In the genomic region with DNA sequence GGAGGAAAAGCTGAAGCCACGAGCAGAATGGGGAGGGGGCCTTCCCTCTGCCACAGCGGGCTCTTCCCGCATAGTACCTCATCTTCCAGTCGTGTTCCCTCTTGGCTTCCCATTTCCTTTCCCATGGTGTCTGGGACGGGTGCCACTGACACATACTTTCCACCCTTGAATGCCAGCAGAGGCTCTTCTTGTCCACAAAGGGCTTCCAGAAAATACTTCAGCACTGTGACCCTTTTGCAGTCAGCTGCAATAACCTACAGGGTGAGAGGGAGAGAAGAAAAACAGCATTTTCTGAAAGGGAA, we compare ENCODE assay signal across 11 cellular contexts. TPM values are rescaled to one million over a fixed set of nuclear protein-coding genes. Genes with fewer than 3 reads are reported as not detected.
DNase-seq lines count a peak whose midpoint lies in the region; ATAC-seq and TF ChIP-seq lines count a peak whose summit lies in the region.
"Had no signal": no experiment of that assay in that cellular context is flagged by ENCODE, and none has a peak within 500 bp of the region (broad histone marks: within the 10 kb centered on the region; RNA-seq: fewer than 3 reads in every experiment).

No MANE protein-coding gene starts in this region.

- no peaks in the 10 kb centered on the region for H3K79me2 ChIP-seq in neural progenitor cell (ENCODE audit: low read depth)

- H3K9me3 Mint-ChIP-seq in endothelial cell (ENCODE audit: unreplicated experiment), result no peaks in the 10 kb centered on the region
- H3K9me3 Mint-ChIP-seq in neural progenitor cell, result no peaks in the 10 kb centered on the region

- H3F3A ChIP-seq in neural progenitor cell (ENCODE audit: low read depth), result no peaks in the 10 kb centered on the region

- H3K36me3 Mint-ChIP-seq in endothelial cell (ENCODE audit: low read depth, unreplicated experiment) (peaks cover 25% of the 10 kb centered on the region), neural progenitor cell (peaks cover 24% of the 10 kb centered on the region)

- H3K27me3 ChIP-seq in SJSA1 (replicated peaks) (no peaks in the 10 kb centered on the region), thyroid gland (no peaks in the 10 kb centered on the region), neural progenitor cell (no peaks in the 10 kb centered on the region)

- DNase-seq in SJSA1 (ENCODE audit: low read depth in 1 of 2, low spot score in 2 of 2) (no peak), endothelial cell (ENCODE audit: low spot score) (no peak), thyroid gland (no peak), cortex of kidney (lab: John Stamatoyannopoulos, UW) (no peak), neural progenitor cell (ENCODE audit: low spot score) (no peak), COLO829 (ENCODE audit: low spot score) (no peak)
- DNase-seq: activated CD4-positive, alpha-beta T cell treated with anti-CD3 and anti-CD28 coated beads for 36 hours; caudate nucleus; NCI-H146 had no signal

- intact Hi-C loops in thyroid gland (cut with DNase I), result no loop called here

- peaks cover 88% of the 10 kb centered on the region for H3K4me1 ChIP-seq in SJSA1 (replicated peaks)
- H3K4me1 ChIP-seq in mesodermal cell (ENCODE audit: control insufficient read depth, insufficient read depth, low read length, poor library complexity, severe bottlenecking), result peaks cover 61% of the 10 kb centered on the region
- peaks cover 0 to 65% of the 10 kb centered on the region in 2 donors for H3K4me1 ChIP-seq in thyroid gland
- peaks cover 10% of the 10 kb centered on the region for H3K4me1 ChIP-seq in neural progenitor cell

- H3K4me3 Mint-ChIP-seq in endothelial cell (ENCODE audit: unreplicated experiment), result peak overlapping the region; percentile 57
- H3K4me3 Mint-ChIP-seq in neural progenitor cell, result no peak overlapping the region
- H3K4me3 Mint-ChIP-seq: activated CD4-positive, alpha-beta T cell treated with anti-CD3 and anti-CD28 coated beads for 36 hours had no signal

- H3K9me3 ChIP-seq in SJSA1 (replicated peaks), result no peaks in the 10 kb centered on the region
- no peaks in the 10 kb centered on the region for H3K9me3 ChIP-seq in mesodermal cell (ENCODE audit: control insufficient read depth, low read length)
- no peaks in the 10 kb centered on the region for H3K9me3 ChIP-seq in thyroid gland
- H3K9me3 ChIP-seq in neural progenitor cell (ENCODE audit: low read depth), result no peaks in the 10 kb centered on the region

- H3K27me3 Mint-ChIP-seq in endothelial cell (ENCODE audit: unreplicated experiment) (peaks cover 12% of the 10 kb centered on the region), neural progenitor cell (ENCODE audit: insufficient read depth, low read depth) (no peaks in the 10 kb centered on the region)
- H3K27me3 Mint-ChIP-seq: activated CD4-positive, alpha-beta T cell treated with anti-CD3 and anti-CD28 coated beads for 36 hours had no signal

- H3K27ac Mint-ChIP-seq in endothelial cell (ENCODE audit: unreplicated experiment) (no peak overlapping the region), neural progenitor cell (no peak overlapping the region)
- H3K27ac Mint-ChIP-seq: activated CD4-positive, alpha-beta T cell treated with anti-CD3 and anti-CD28 coated beads for 36 hours had no signal

- no peak overlapping the region for H3K4me2 ChIP-seq in neural progenitor cell

- H3K36me3 ChIP-seq in SJSA1, result peaks cover 14% of the 10 kb centered on the region
- peaks cover 28% of the 10 kb centered on the region for H3K36me3 ChIP-seq in mesodermal cell (ENCODE audit: control insufficient read depth, insufficient read depth, low read length)
- peaks cover 9% of the 10 kb centered on the region in 2 donors for H3K36me3 ChIP-seq in thyroid gland
- no peaks in the 10 kb centered on the region for H3K36me3 ChIP-seq in neural progenitor cell

- no peak for ATAC-seq in HG03025 (IDR thresholded peaks at IDR 0.05; ENCODE audit: low FRiP score, unreplicated experiment)
- ATAC-seq: activated CD4-positive, alpha-beta T cell treated with anti-CD3 and anti-CD28 coated beads for 36 hours had no signal

- peaks cover 57% of the 10 kb centered on the region for H3K4me1 Mint-ChIP-seq in endothelial cell (ENCODE audit: unreplicated experiment)
- H3K4me1 Mint-ChIP-seq in neural progenitor cell, result peaks cover 34% of the 10 kb centered on the region

- no peak for TF ChIP-seq CTCF in endothelial cell (IDR thresholded peaks at IDR 0.05; ENCODE audit: unreplicated experiment)
- no peak for TF ChIP-seq CTCF in thyroid gland (IDR thresholded peaks at IDR 0.05)
- no peak for TF ChIP-seq CTCF in neural progenitor cell (IDR thresholded peaks at IDR 0.05)

- H3K9ac ChIP-seq in neural progenitor cell, result no peak overlapping the region

- peak overlapping the region; percentile 80 for H3K27ac ChIP-seq in SJSA1
- peak overlapping the region; percentile 72 for H3K27ac ChIP-seq in mesodermal cell (ENCODE audit: low read depth, low read length, severe bottlenecking)
- peak overlapping the region; percentile 63 to 69 (median 64) for H3K27ac ChIP-seq in thyroid gland
- no peak overlapping the region for H3K27ac ChIP-seq in neural progenitor cell

- H2AFZ ChIP-seq in neural progenitor cell (replicated peaks), result no peak overlapping the region

- WGBS in mesodermal cell (ENCODE audit: insufficient coverage in 2 of 2), 2 experiments, result 98% methylated on average over 5 of the region's 5 CpGs; no CpG with 5 or more reads in 1 of the 2 experiments
- WGBS in thyroid gland, 2 donors, result 57 to 69% methylated on average over 5 of the region's 5 CpGs

- H3K4me3 ChIP-seq in SJSA1, result no peak overlapping the region
- H3K4me3 ChIP-seq in mesodermal cell (ENCODE audit: extremely low read depth, insufficient read depth, low read length, poor library complexity, severe bottlenecking), result no peak overlapping the region
- H3K4me3 ChIP-seq in thyroid gland (replicated peaks in 1 of 3), result no peak overlapping the region
- no peak overlapping the region for H3K4me3 ChIP-seq in neural progenitor cell

- peaks cover 9% of the 10 kb centered on the region for H4K20me1 ChIP-seq in neural progenitor cell (ENCODE audit: low read depth)

- TF ChIP-seq POLR2A in thyroid gland (IDR thresholded peaks at IDR 0.05), result no peak

RNA-seq across cellular contexts. Expression of a gene that starts 30.7 kb away (rescaled TPM):
- total RNA-seq in SJSA1 (2014; rRNA removed; shearing (Covaris generic)), result 28.8 and 31.3 TPM in 2 replicates
- total RNA-seq in endothelial cell (ENCODE audit: unreplicated experiment) (0.72 TPM), thyroid gland (10 to 100 TPM; 13.3 to 23.2 (median 18.3) TPM), neural progenitor cell (ENCODE audit: low replicate concordance) (0.62 TPM in 1 of 2 replicates, not detected in the other)
- 1.3 TPM for polyA plus RNA-seq in mesodermal cell (2013, experiment 1 of 2)
- 2.1 TPM for polyA plus RNA-seq in mesodermal cell (2013, experiment 2 of 2)

RNA-seq across cellular contexts. Expression of a gene that starts 43.8 kb away (rescaled TPM):
- 66.0 and 79.9 TPM in 2 replicates for total RNA-seq in SJSA1 (2014; rRNA removed; shearing (Covaris generic))
- 32.7 TPM for total RNA-seq in endothelial cell (ENCODE audit: unreplicated experiment)
- 25.9 TPM for polyA plus RNA-seq in mesodermal cell (2013, experiment 1 of 2)
- polyA plus RNA-seq in mesodermal cell (2013, experiment 2 of 2), result 25.3 TPM
- 10 to 100 TPM; 37.6 to 54.1 (median 47.3) TPM for total RNA-seq in thyroid gland
- 5.4 and 23.1 TPM in 2 replicates for total RNA-seq in neural progenitor cell (ENCODE audit: low replicate concordance)

RNA-seq across cellular contexts. Expression of a gene that starts 55.6 kb away (rescaled TPM):
- 21.0 and 24.9 TPM in 2 replicates for total RNA-seq in SJSA1 (2014; rRNA removed; shearing (Covaris generic))
- total RNA-seq in endothelial cell (ENCODE audit: unreplicated experiment) (27.1 TPM), thyroid gland (10 to 100 TPM; 41.6 to 61.1 (median 49.3) TPM), neural progenitor cell (ENCODE audit: low replicate concordance) (21.1 and 28.0 TPM in 2 replicates)
- 23.9 TPM for polyA plus RNA-seq in mesodermal cell (2013, experiment 1 of 2)
- 26.9 TPM for polyA plus RNA-seq in mesodermal cell (2013, experiment 2 of 2)
